Comparison of ENCODE assay signal across 35 cellular contexts in genomic region chr12:94965982-94966381, GRCh38.
"Had no signal": no experiment of that assay in that cellular context is flagged by ENCODE, and none has a peak within 500 bp of the region (broad histone marks: within the 10 kb centered on the region; RNA-seq: fewer than 3 reads in every experiment).

No MANE protein-coding gene starts in this region.

- DNase-seq: Karpas-422, Kasumi-1, MG63, MM.1S, MV-4-11, NCI-H1048, NCI-H1092, NCI-H1092 treated with DMSO at 0.1 percent for 48 hours, NCI-H1105, NCI-H1105 treated with DMSO at 0.1 percent for 48 hours, NCI-H1417, NCI-H1417 treated with DMSO at 0.1 percent for 48 hours, NCI-H1436, NCI-H1436 treated with DMSO at 0.1 percent for 48 hours, NCI-H146, NCI-H1694, NCI-H1694 treated with DMSO at 0.1 percent for 48 hours, NCI-H187, NCI-H187 treated with DMSO at 0.1 percent for 48 hours, NCI-H1930, NCI-H2029, NCI-H2029 treated with DMSO at 0.1 percent for 48 hours, NCI-H2081, NCI-H2081 treated with DMSO at 0.1 percent for 48 hours, NCI-H2107, NCI-H2171, NCI-H2171 treated with DMSO at 0.1 percent for 48 hours, NCI-H2227 treated with DMSO at 0.1 percent for 48 hours, NCI-H226, NCI-H345, NCI-H446, NCI-H446 treated with DMSO at 0.1 percent for 48 hours, NCI-H510A, NCI-H510A treated with DMSO at 0.1 percent for 48 hours, NCI-H524 had no signal

- H3K9me3 ChIP-seq: MG63 had no signal

- H3K36me3 ChIP-seq: MG63 had no signal

- H3K4me3 ChIP-seq: MG63 had no signal

- H3K27me3 ChIP-seq: MG63 had no signal
